15 cellular contexts compared by ENCODE assay signal in the genomic region with DNA sequence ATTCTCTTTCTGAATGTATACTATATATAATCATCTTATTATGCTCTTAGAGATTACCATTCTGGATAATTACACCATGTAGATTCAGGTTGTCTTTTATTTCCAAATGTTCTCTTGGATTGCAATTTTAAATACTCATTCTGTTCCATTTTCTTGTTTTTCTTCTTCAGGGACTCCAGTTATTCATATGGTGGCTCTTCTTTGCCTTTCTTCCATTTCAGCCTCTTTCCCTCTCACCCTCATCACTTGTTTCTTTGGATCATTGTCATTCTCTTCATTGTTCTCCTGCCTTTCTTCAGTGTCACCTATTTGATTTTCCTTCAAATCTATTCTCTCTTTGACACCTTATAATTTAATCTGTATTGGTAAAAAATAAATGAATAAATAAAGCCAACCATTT.
A peak's percentile ranks its signal among the peaks of the same experiment; 100 is the strongest.
DNase-seq lines count a peak whose midpoint lies in the region; ATAC-seq, FAIRE-seq and TF ChIP-seq lines count a peak whose summit lies in the region.
"Had no signal": no experiment of that assay in that cellular context is flagged by ENCODE, and none has a peak within 500 bp of the region (broad histone marks: within the 10 kb centered on the region; RNA-seq: fewer than 3 reads in every experiment).

No MANE protein-coding gene starts in this region.

- peaks cover 45% of the 10 kb centered on the region for H3K4me1 ChIP-seq in SJSA1 (replicated peaks)
- H3K4me1 ChIP-seq in gastroesophageal sphincter: peaks cover 0 to 15% (median 4%) of the 10 kb centered on the region in 3 donors
- H3K4me1 ChIP-seq: BLaER1 treated with 17β-estradiol and CSF1 and Interleukin-3, amounts not matched to agents 10 nM and 100 nM had no signal

- no peak for TF ChIP-seq EP300 in gastroesophageal sphincter (IDR thresholded peaks at IDR 0.05)

- TF ChIP-seq POLR2A in gastroesophageal sphincter (IDR thresholded peaks at IDR 0.05): no peak

- H3K27ac ChIP-seq in SJSA1: peak overlapping the region; percentile 100; the same call in 1 of the 2 replicates
- peak overlapping the region in 3 of 4 donors; percentile 45 to 63 (median 58) for H3K27ac ChIP-seq in gastroesophageal sphincter
- H3K27ac ChIP-seq in coronary artery: no peak overlapping the region
- H3K27ac ChIP-seq: BLaER1 treated with 17β-estradiol and CSF1 and Interleukin-3, amounts not matched to agents 10 nM and 100 nM; GM23248; HL-60 had no signal

- H3K36me3 ChIP-seq in SJSA1 (peaks cover 14% of the 10 kb centered on the region), gastroesophageal sphincter (peaks cover 0 to 35% of the 10 kb centered on the region in 2 donors)

- H3K27ac Mint-ChIP-seq in activated naive CD8-positive, alpha-beta T cell treated with anti-CD3 and anti-CD28 coated beads, Interleukin-2, amount 50 U/mL, for 24 hours: peak overlapping the region; percentile 40
- no peak overlapping the region for H3K27ac Mint-ChIP-seq in activated naive CD8-positive, alpha-beta T cell treated with anti-CD3 and anti-CD28 coated beads for 36 hours
- no peak overlapping the region for H3K27ac Mint-ChIP-seq in stimulated activated memory B cell treated with anti-CD40 and anti-IgM and Interleukin-4, amounts not matched to agents 10 μg/mL and 1 μg/mL and 100 μg/mL, for 72 hours
- H3K27ac Mint-ChIP-seq: B cell; CD8-positive, alpha-beta T cell; HFFc6; IgD-negative memory B cell had no signal

- TF ChIP-seq CTCF in gastroesophageal sphincter (IDR thresholded peaks at IDR 0.05) (no peak), coronary artery (IDR thresholded peaks at IDR 0.05) (no peak)

- no peaks in the 10 kb centered on the region for H3K27me3 ChIP-seq in SJSA1 (replicated peaks)
- H3K27me3 ChIP-seq in gastroesophageal sphincter: no peaks in the 10 kb centered on the region
- H3K27me3 ChIP-seq: BLaER1 treated with 17β-estradiol and CSF1 and Interleukin-3, amounts not matched to agents 10 nM and 100 nM had no signal

- H3K9me3 ChIP-seq in SJSA1 (replicated peaks): no peaks in the 10 kb centered on the region
- H3K9me3 ChIP-seq in gastroesophageal sphincter: no peaks in the 10 kb centered on the region
- H3K9me3 ChIP-seq: BLaER1 treated with 17β-estradiol and CSF1 and Interleukin-3, amounts not matched to agents 10 nM and 100 nM had no signal

- H3K4me1 Mint-ChIP-seq in activated naive CD8-positive, alpha-beta T cell treated with anti-CD3 and anti-CD28 coated beads, Interleukin-2, amount 50 U/mL, for 24 hours: peaks cover 12% of the 10 kb centered on the region
- peaks cover 5% of the 10 kb centered on the region for H3K4me1 Mint-ChIP-seq in activated naive CD8-positive, alpha-beta T cell treated with anti-CD3 and anti-CD28 coated beads for 36 hours
- peaks cover 17% of the 10 kb centered on the region for H3K4me1 Mint-ChIP-seq in stimulated activated memory B cell treated with anti-CD40 and anti-IgM and Interleukin-4, amounts not matched to agents 10 μg/mL and 1 μg/mL and 100 μg/mL, for 72 hours
- H3K4me1 Mint-ChIP-seq: B cell had no signal

- no peak for ATAC-seq in activated naive CD8-positive, alpha-beta T cell treated with anti-CD3 and anti-CD28 coated beads, Interleukin-2, amount 50 U/mL, for 24 hours
- no peak for ATAC-seq in gastroesophageal sphincter
- ATAC-seq in stimulated activated memory B cell treated with anti-CD40 and anti-IgM and Interleukin-4, amounts not matched to agents 10 μg/mL and 1 μg/mL and 100 μg/mL, for 72 hours: no peak
- ATAC-seq: CD8-positive, alpha-beta T cell had no signal

- peak; percentile 53 for FAIRE-seq in GM19239 (lab: Jason Lieb, UNC)

- H3K4me3 ChIP-seq in SJSA1: no peak overlapping the region
- H3K4me3 ChIP-seq in gastroesophageal sphincter: no peak overlapping the region
- H3K4me3 ChIP-seq in coronary artery: no peak overlapping the region
- H3K4me3 ChIP-seq: BLaER1 treated with 17β-estradiol and CSF1 and Interleukin-3, amounts not matched to agents 10 nM and 100 nM; GM23248 had no signal

- no peaks in the 10 kb centered on the region for H3K27me3 Mint-ChIP-seq in activated naive CD8-positive, alpha-beta T cell treated with anti-CD3 and anti-CD28 coated beads, Interleukin-2, amount 50 U/mL, for 24 hours
- H3K27me3 Mint-ChIP-seq in activated naive CD8-positive, alpha-beta T cell treated with anti-CD3 and anti-CD28 coated beads for 36 hours: no peaks in the 10 kb centered on the region
- no peaks in the 10 kb centered on the region for H3K27me3 Mint-ChIP-seq in stimulated activated memory B cell treated with anti-CD40 and anti-IgM and Interleukin-4, amounts not matched to agents 10 μg/mL and 1 μg/mL and 100 μg/mL, for 72 hours
- H3K27me3 Mint-ChIP-seq: B cell, IgD-negative memory B cell had no signal

- DNase-seq in activated naive CD8-positive, alpha-beta T cell treated with anti-CD3 and anti-CD28 coated beads, Interleukin-2, amount 50 U/mL, for 24 hours: no peak
- no peak for DNase-seq in activated naive CD8-positive, alpha-beta T cell treated with anti-CD3 and anti-CD28 coated beads for 36 hours
- DNase-seq in GM19239 (ENCODE audit: insufficient read length, low spot score) (no peak), SJSA1 (ENCODE audit: low read depth in 1 of 2, low spot score in 2 of 2) (no peak), 8988T (no peak), coronary artery (ENCODE audit: low spot score) (no peak)

- H3K9me3 Mint-ChIP-seq in activated naive CD8-positive, alpha-beta T cell treated with anti-CD3 and anti-CD28 coated beads, Interleukin-2, amount 50 U/mL, for 24 hours: peaks cover 6% of the 10 kb centered on the region
- peaks cover 8% of the 10 kb centered on the region for H3K9me3 Mint-ChIP-seq in activated naive CD8-positive, alpha-beta T cell treated with anti-CD3 and anti-CD28 coated beads for 36 hours
- peaks cover 7% of the 10 kb centered on the region for H3K9me3 Mint-ChIP-seq in stimulated activated memory B cell treated with anti-CD40 and anti-IgM and Interleukin-4, amounts not matched to agents 10 μg/mL and 1 μg/mL and 100 μg/mL, for 72 hours
- H3K9me3 Mint-ChIP-seq: HFFc6, IgD-negative memory B cell had no signal

- peaks cover 66% of the 10 kb centered on the region for H3K36me3 Mint-ChIP-seq in activated naive CD8-positive, alpha-beta T cell treated with anti-CD3 and anti-CD28 coated beads, Interleukin-2, amount 50 U/mL, for 24 hours (ENCODE audit: low read depth)
- peaks cover 52% of the 10 kb centered on the region for H3K36me3 Mint-ChIP-seq in activated naive CD8-positive, alpha-beta T cell treated with anti-CD3 and anti-CD28 coated beads for 36 hours
- peaks cover 81% of the 10 kb centered on the region for H3K36me3 Mint-ChIP-seq in stimulated activated memory B cell treated with anti-CD40 and anti-IgM and Interleukin-4, amounts not matched to agents 10 μg/mL and 1 μg/mL and 100 μg/mL, for 72 hours

- H3K4me3 Mint-ChIP-seq in activated naive CD8-positive, alpha-beta T cell treated with anti-CD3 and anti-CD28 coated beads, Interleukin-2, amount 50 U/mL, for 24 hours: no peak overlapping the region
- no peak overlapping the region for H3K4me3 Mint-ChIP-seq in activated naive CD8-positive, alpha-beta T cell treated with anti-CD3 and anti-CD28 coated beads for 36 hours
- no peak overlapping the region for H3K4me3 Mint-ChIP-seq in stimulated activated memory B cell treated with anti-CD40 and anti-IgM and Interleukin-4, amounts not matched to agents 10 μg/mL and 1 μg/mL and 100 μg/mL, for 72 hours
- H3K4me3 Mint-ChIP-seq: B cell; CD8-positive, alpha-beta T cell; HFFc6; IgD-negative memory B cell had no signal

Comparison
In these comparisons a context has a peak if more than half of its experiments do, and no peak if none do; other contexts are left out.
1. H3K27ac ChIP-seq: peak in SJSA1 (single experiment) and gastroesophageal sphincter (3 of 4); none in coronary artery (0 of 2).